In genomic region chrX:12820737-12821136, GRCh38 we compare ENCODE assay signal across 33 cellular contexts. TPM values are rescaled to one million over a fixed set of nuclear protein-coding genes. Genes with fewer than 3 reads are reported as not detected.
A peak's percentile ranks its signal among the peaks of the same experiment; 100 is the strongest.
DNase-seq lines count a peak whose midpoint lies in the region; FAIRE-seq and TF ChIP-seq lines count a peak whose summit lies in the region.
"Had no signal": no experiment of that assay in that cellular context is flagged by ENCODE, and none has a peak within 500 bp of the region (broad histone marks: within the 10 kb centered on the region; RNA-seq: fewer than 3 reads in every experiment).

No MANE protein-coding gene starts in this region.

- H4K20me1 ChIP-seq in astrocyte (ENCODE audit: insufficient read depth, low read length) = no peaks in the 10 kb centered on the region
- H4K20me1 ChIP-seq: BLaER1 had no signal

- POLR2A ChIA-PET in activated CD4-positive, alpha-beta memory T cell treated with anti-CD3 and anti-CD28 coated beads, Interleukin-2, amount 10 ng/mL, durations not matched to agents 7 days and 5 days (lab: Charles Lee) = no interaction called here

- no peaks in the 10 kb centered on the region for H3K9me3 ChIP-seq in astrocyte (ENCODE audit: insufficient read depth, low read depth, low read length)
- H3K9me3 ChIP-seq: A549; BE2C; BLaER1; BLaER1 treated with 17β-estradiol and CSF1 and Interleukin-3, amounts not matched to agents 10 nM and 100 nM; Caco-2 had no signal

- CTCF ChIA-PET in activated CD4-positive, alpha-beta memory T cell treated with anti-CD3 and anti-CD28 coated beads, Interleukin-2, amount 10 ng/mL, durations not matched to agents 7 days and 5 days (lab: Charles Lee) = no interaction called here

- no peak overlapping the region for H3K4me2 ChIP-seq in astrocyte (ENCODE audit: low read length)
- H3K4me2 ChIP-seq: A549; BLaER1; BLaER1 treated with 17β-estradiol and CSF1 and Interleukin-3, amounts not matched to agents 10 nM and 100 nM had no signal

- H3K27ac Mint-ChIP-seq in astrocyte (ENCODE audit: unreplicated experiment) = no peak overlapping the region
- H3K27ac Mint-ChIP-seq in activated CD4-positive, alpha-beta memory T cell treated with anti-CD3 and anti-CD28 coated beads, Interleukin-2, amount 10 ng/mL, durations not matched to agents 7 days and 5 days = no peak overlapping the region
- H3K27ac Mint-ChIP-seq: B cell; CD14-positive monocyte; CD4-positive, alpha-beta T cell; CD4-positive, CD25-positive, alpha-beta regulatory T cell; CD8-positive, alpha-beta memory T cell; CD8-positive, alpha-beta T cell had no signal

- H3K4me3 ChIP-seq in astrocyte (ENCODE audit: insufficient read depth, low read depth, low read length) = no peak overlapping the region
- H3K4me3 ChIP-seq: A549; BLaER1; BLaER1 treated with 17β-estradiol and CSF1 and Interleukin-3, amounts not matched to agents 10 nM and 100 nM had no signal

- no peak overlapping the region for H3K9ac ChIP-seq in astrocyte (ENCODE audit: low read length)
- H3K9ac ChIP-seq: BLaER1; BLaER1 treated with 17β-estradiol and CSF1 and Interleukin-3, amounts not matched to agents 10 nM and 100 nM had no signal

- no peak overlapping the region for H3K4me3 Mint-ChIP-seq in astrocyte (ENCODE audit: unreplicated experiment)
- H3K4me3 Mint-ChIP-seq in activated CD4-positive, alpha-beta memory T cell treated with anti-CD3 and anti-CD28 coated beads, Interleukin-2, amount 10 ng/mL, durations not matched to agents 7 days and 5 days = no peak overlapping the region
- H3K4me3 Mint-ChIP-seq: B cell; CD14-positive monocyte; CD4-positive, alpha-beta memory T cell; CD4-positive, alpha-beta T cell; CD4-positive, CD25-positive, alpha-beta regulatory T cell; CD8-positive, alpha-beta memory T cell; CD8-positive, alpha-beta T cell had no signal

- H2AFZ ChIP-seq in astrocyte (ENCODE audit: low read depth, low read length) = no peak overlapping the region

- no peaks in the 10 kb centered on the region for H3K36me3 ChIP-seq in astrocyte (ENCODE audit: insufficient read depth, low read length)
- H3K36me3 ChIP-seq: BE2C had no signal

- peak; percentile 88 for FAIRE-seq in astrocyte (lab: Jason Lieb, UNC)
- FAIRE-seq: A204.1, D721Med had no signal

- TF ChIP-seq CTCF in astrocyte (IDR thresholded peaks at IDR 0.05; ENCODE audit: insufficient read depth, low read depth, low read length) = no peak

- peaks cover 4% of the 10 kb centered on the region for H3K36me3 Mint-ChIP-seq in astrocyte (ENCODE audit: low read depth, unreplicated experiment)
- peaks cover 52% of the 10 kb centered on the region for H3K36me3 Mint-ChIP-seq in activated CD4-positive, alpha-beta memory T cell treated with anti-CD3 and anti-CD28 coated beads, Interleukin-2, amount 10 ng/mL, durations not matched to agents 7 days and 5 days (ENCODE audit: low read depth)

- H3K4me1 ChIP-seq in astrocyte (ENCODE audit: insufficient read depth, low read length) = peaks cover 1% of the 10 kb centered on the region
- H3K4me1 ChIP-seq: A549, BE2C, BLaER1 had no signal

- no peaks in the 10 kb centered on the region for H3K9me3 Mint-ChIP-seq in astrocyte (ENCODE audit: unreplicated experiment)
- H3K9me3 Mint-ChIP-seq in activated CD4-positive, alpha-beta memory T cell treated with anti-CD3 and anti-CD28 coated beads, Interleukin-2, amount 10 ng/mL, durations not matched to agents 7 days and 5 days = no peaks in the 10 kb centered on the region
- H3K9me3 Mint-ChIP-seq: CD4-positive, alpha-beta memory T cell; CD4-positive, alpha-beta T cell; CD8-positive, alpha-beta memory T cell; CD8-positive, alpha-beta T cell had no signal

- no peak overlapping the region for H3K27ac ChIP-seq in astrocyte (ENCODE audit: low read depth, low read length)
- H3K27ac ChIP-seq: 22Rv1; A549; BLaER1; BLaER1 treated with 17β-estradiol and CSF1 and Interleukin-3, amounts not matched to agents 10 nM and 100 nM; C4-2B had no signal

- no peaks in the 10 kb centered on the region for H3K27me3 ChIP-seq in astrocyte (ENCODE audit: insufficient read depth, low read length)
- H3K27me3 ChIP-seq: BE2C had no signal

- no peak for DNase-seq in astrocyte (ENCODE audit: low read depth)
- no peak for DNase-seq in activated CD4-positive, alpha-beta memory T cell treated with anti-CD3 and anti-CD28 coated beads, Interleukin-2, amount 10 ng/mL, durations not matched to agents 7 days and 5 days
- DNase-seq: 8988T; ACHN; AML-193; BE2C; C1 segment of cervical spinal cord; Caco-2; Calu3; CD4-positive, alpha-beta memory T cell; CD4-positive, alpha-beta T cell; CD4-positive, CD25-positive, alpha-beta regulatory T cell; CD8-positive, alpha-beta memory T cell; CD8-positive, alpha-beta T cell; COR-L47; DMS 273 treated with DMSO at 0.1 percent for 48 hours; DMS153; DMS53; DMS79; DMS79 treated with DMSO at 0.1 percent for 48 hours; DND-41; EL had no signal

- H3K27me3 Mint-ChIP-seq in astrocyte (ENCODE audit: low read depth, unreplicated experiment) = no peaks in the 10 kb centered on the region
- no peaks in the 10 kb centered on the region for H3K27me3 Mint-ChIP-seq in activated CD4-positive, alpha-beta memory T cell treated with anti-CD3 and anti-CD28 coated beads, Interleukin-2, amount 10 ng/mL, durations not matched to agents 7 days and 5 days
- H3K27me3 Mint-ChIP-seq: B cell; CD4-positive, alpha-beta memory T cell; CD4-positive, alpha-beta T cell; CD4-positive, CD25-positive, alpha-beta regulatory T cell; CD8-positive, alpha-beta memory T cell had no signal

- H3K79me2 ChIP-seq in astrocyte (ENCODE audit: insufficient read depth, low read length) = no peaks in the 10 kb centered on the region

- H3K4me1 Mint-ChIP-seq in astrocyte (ENCODE audit: low read depth, unreplicated experiment) = peaks cover 10% of the 10 kb centered on the region
- peaks cover 2% of the 10 kb centered on the region for H3K4me1 Mint-ChIP-seq in activated CD4-positive, alpha-beta memory T cell treated with anti-CD3 and anti-CD28 coated beads, Interleukin-2, amount 10 ng/mL, durations not matched to agents 7 days and 5 days
- H3K4me1 Mint-ChIP-seq: CD4-positive, alpha-beta memory T cell; CD4-positive, CD25-positive, alpha-beta regulatory T cell; CD8-positive, alpha-beta memory T cell had no signal

RNA-seq across cellular contexts. Expression of gene PRPS2, which starts 29.5 kb away (rescaled TPM):
- 11.8 and 12.6 TPM in 2 replicates for total RNA-seq in astrocyte
- total RNA-seq in activated CD4-positive, alpha-beta memory T cell treated with anti-CD3 and anti-CD28 coated beads, Interleukin-2, amount 10 ng/mL, durations not matched to agents 7 days and 5 days = 10 to 100 TPM; 64.6 to 66.9 TPM

RNA-seq across cellular contexts. Expression of gene TLR7, which starts 46.1 kb away (rescaled TPM):
- 0.07 TPM in 1 of 2 replicates, not detected in the other for total RNA-seq in astrocyte
- not detected for total RNA-seq in activated CD4-positive, alpha-beta memory T cell treated with anti-CD3 and anti-CD28 coated beads, Interleukin-2, amount 10 ng/mL, durations not matched to agents 7 days and 5 days
- total RNA-seq: A172; Calu3; CD4-positive, CD25-positive, alpha-beta regulatory T cell; CD8-positive, alpha-beta memory T cell; Daoy had no signal
